In the genomic region with DNA sequence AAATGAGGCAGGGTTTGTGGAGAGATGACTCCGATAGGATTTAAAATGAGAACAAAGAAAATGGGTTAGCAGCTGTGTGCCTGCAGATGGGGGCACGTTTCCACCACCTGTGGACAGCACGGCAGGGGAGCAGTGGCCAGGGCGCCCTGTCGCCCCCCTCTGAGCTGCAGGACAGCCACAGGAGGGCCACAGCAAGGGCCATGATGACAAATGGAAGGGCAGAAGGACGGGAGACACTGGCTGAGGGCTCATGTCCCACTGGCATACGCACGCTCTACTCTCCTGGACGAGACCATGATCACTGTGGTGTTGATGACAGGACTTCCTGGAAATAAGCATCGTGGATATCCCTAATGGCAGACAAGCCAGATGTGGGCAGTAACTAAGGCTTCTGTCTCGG, we compare ENCODE assay signal across 18 cellular contexts.
DNase-seq lines count a peak whose midpoint lies in the region; FAIRE-seq and TF ChIP-seq lines count a peak whose summit lies in the region.
"Had no signal": no experiment of that assay in that cellular context is flagged by ENCODE, and none has a peak within 500 bp of the region (broad histone marks: within the 10 kb centered on the region; RNA-seq: fewer than 3 reads in every experiment).

No MANE protein-coding gene starts in this region.

- CTCF ChIA-PET in RWPE1 (lab: Yijun Ruan, JAX): no interaction called here
- CTCF ChIA-PET in activated CD4-positive, alpha-beta memory T cell treated with anti-CD3 and anti-CD28 coated beads, Interleukin-2, amount 10 ng/mL, durations not matched to agents 7 days and 5 days (lab: Charles Lee): no interaction called here

- intact Hi-C loops in CD14-positive monocyte (cut with micrococcal nuclease): loop anchor here in 1 of 2 donors (10.0 kb wide), 1 partner anchor 142 kb away; no protein-coding TSS in a partner anchor
- intact Hi-C loops in esophagus squamous epithelium (cut with DNase I): no loop called here

- peaks cover 0 to 3% (median 0%) of the 10 kb centered on the region in 7 donors for H3K9me3 Mint-ChIP-seq in CD14-positive monocyte
- no peaks in the 10 kb centered on the region for H3K9me3 Mint-ChIP-seq in osteocyte (ENCODE audit: unreplicated experiment)
- no peaks in the 10 kb centered on the region for H3K9me3 Mint-ChIP-seq in activated CD4-positive, alpha-beta memory T cell treated with anti-CD3 and anti-CD28 coated beads, Interleukin-2, amount 10 ng/mL, durations not matched to agents 7 days and 5 days
- H3K9me3 Mint-ChIP-seq: activated naive CD4-positive, alpha-beta T cell treated with anti-CD3 and anti-CD28 coated beads for 36 hours; effector memory CD8-positive, alpha-beta T cell; T-cell had no signal

- peaks cover 31% of the 10 kb centered on the region for H3K4me1 Mint-ChIP-seq in CD14-positive monocyte
- peaks cover 8% of the 10 kb centered on the region for H3K4me1 Mint-ChIP-seq in osteocyte (ENCODE audit: unreplicated experiment)
- peaks cover 2% of the 10 kb centered on the region for H3K4me1 Mint-ChIP-seq in activated CD4-positive, alpha-beta memory T cell treated with anti-CD3 and anti-CD28 coated beads, Interleukin-2, amount 10 ng/mL, durations not matched to agents 7 days and 5 days

- peaks cover 21 to 44% of the 10 kb centered on the region in 2 donors for H3K36me3 Mint-ChIP-seq in CD14-positive monocyte
- peaks cover 27% of the 10 kb centered on the region for H3K36me3 Mint-ChIP-seq in osteocyte (ENCODE audit: unreplicated experiment)
- peaks cover 11% of the 10 kb centered on the region for H3K36me3 Mint-ChIP-seq in activated CD4-positive, alpha-beta memory T cell treated with anti-CD3 and anti-CD28 coated beads, Interleukin-2, amount 10 ng/mL, durations not matched to agents 7 days and 5 days (ENCODE audit: low read depth)

- H3K36me3 ChIP-seq in esophagus squamous epithelium: peaks cover 0 to 35% (median 0%) of the 10 kb centered on the region in 3 donors
- H3K36me3 ChIP-seq: breast epithelium had no signal

- DNase-seq in CD14-positive monocyte (ENCODE audit: low spot score) (no peak), RWPE1 (ENCODE audit: low spot score) (no peak), esophagus squamous epithelium (lab: John Stamatoyannopoulos, UW) (no peak), osteocyte (ENCODE audit: extremely low spot score, unreplicated experiment) (no peak), OCI-M1 (lab: John Stamatoyannopoulos, UW) (no peak), retina (no peak), urothelium cell line (ENCODE audit: low spot score) (no peak)
- no peak for DNase-seq in activated CD4-positive, alpha-beta memory T cell treated with anti-CD3 and anti-CD28 coated beads, Interleukin-2, amount 10 ng/mL, durations not matched to agents 7 days and 5 days
- DNase-seq: activated naive CD4-positive, alpha-beta T cell treated with anti-CD3 and anti-CD28 coated beads for 36 hours; AML-193; effector memory CD8-positive, alpha-beta T cell; foreskin keratinocyte; NCI-H1105; NCI-H2227 treated with DMSO at 0.1 percent for 48 hours; stimulated activated naive CD4-positive, alpha-beta T cell treated with Interleukin-2 at 50 U/mL for 16 hours; T-cell had no signal

- no peaks in the 10 kb centered on the region for H3K27me3 ChIP-seq in esophagus squamous epithelium
- H3K27me3 ChIP-seq: breast epithelium, foreskin keratinocyte had no signal

- no peaks in the 10 kb centered on the region for H3K9me3 ChIP-seq in esophagus squamous epithelium
- H3K9me3 ChIP-seq: breast epithelium had no signal

- H3K27ac ChIP-seq in RWPE1: peak overlapping the region; percentile 15; the same call in 1 of the 2 replicates
- H3K27ac ChIP-seq in esophagus squamous epithelium: peak overlapping the region; percentile 60 to 92 (median 78)
- H3K27ac ChIP-seq: foreskin keratinocyte had no signal

- WGBS in esophagus squamous epithelium, 2 donors: 92 to 94% methylated on average over 10 of the region's 11 CpGs

- no peaks in the 10 kb centered on the region for H3K27me3 Mint-ChIP-seq in CD14-positive monocyte (ENCODE audit: low read depth in 3 of 3)
- no peaks in the 10 kb centered on the region for H3K27me3 Mint-ChIP-seq in osteocyte (ENCODE audit: unreplicated experiment)
- H3K27me3 Mint-ChIP-seq in activated CD4-positive, alpha-beta memory T cell treated with anti-CD3 and anti-CD28 coated beads, Interleukin-2, amount 10 ng/mL, durations not matched to agents 7 days and 5 days: no peaks in the 10 kb centered on the region
- H3K27me3 Mint-ChIP-seq: effector memory CD8-positive, alpha-beta T cell; T-cell had no signal

- H3K4me3 Mint-ChIP-seq in CD14-positive monocyte (peak overlapping the region in 1 of 2 donors; percentile 12), osteocyte (ENCODE audit: unreplicated experiment) (no peak overlapping the region)
- no peak overlapping the region for H3K4me3 Mint-ChIP-seq in activated CD4-positive, alpha-beta memory T cell treated with anti-CD3 and anti-CD28 coated beads, Interleukin-2, amount 10 ng/mL, durations not matched to agents 7 days and 5 days
- H3K4me3 Mint-ChIP-seq: activated naive CD4-positive, alpha-beta T cell treated with anti-CD3 and anti-CD28 coated beads for 36 hours; T-cell had no signal

- H3K27ac Mint-ChIP-seq in CD14-positive monocyte (peak overlapping the region; percentile 95 to 98 (median 98)), osteocyte (ENCODE audit: unreplicated experiment) (peak overlapping the region; percentile 31)
- no peak overlapping the region for H3K27ac Mint-ChIP-seq in activated CD4-positive, alpha-beta memory T cell treated with anti-CD3 and anti-CD28 coated beads, Interleukin-2, amount 10 ng/mL, durations not matched to agents 7 days and 5 days
- H3K27ac Mint-ChIP-seq: activated naive CD4-positive, alpha-beta T cell treated with anti-CD3 and anti-CD28 coated beads for 36 hours had no signal

- no peak overlapping the region for H3K4me3 ChIP-seq in esophagus squamous epithelium
- H3K4me3 ChIP-seq: skin epidermis had no signal

- no peak for FAIRE-seq in urothelium cell line (lab: Jason Lieb, UNC)

- H3K4me1 ChIP-seq in esophagus squamous epithelium: peaks cover 0 to 22% (median 8%) of the 10 kb centered on the region in 3 donors
- H3K4me1 ChIP-seq: breast epithelium had no signal

- no peak for TF ChIP-seq POLR2A in esophagus squamous epithelium (IDR thresholded peaks at IDR 0.05)

- POLR2A ChIA-PET in RWPE1 (lab: Yijun Ruan, JAX; ENCODE audit: low non-redundant PET): no interaction called here
- POLR2A ChIA-PET in activated CD4-positive, alpha-beta memory T cell treated with anti-CD3 and anti-CD28 coated beads, Interleukin-2, amount 10 ng/mL, durations not matched to agents 7 days and 5 days (lab: Charles Lee): no interaction called here

- no peak for TF ChIP-seq CTCF in CD14-positive monocyte (IDR thresholded peaks at IDR 0.05)
- no peak for TF ChIP-seq CTCF in RWPE1 (conservative IDR thresholded peaks at IDR 0.05; ENCODE audit: low read depth)
- TF ChIP-seq CTCF in esophagus squamous epithelium (IDR thresholded peaks at IDR 0.05): no peak
- no peak for TF ChIP-seq CTCF in osteocyte (IDR thresholded peaks at IDR 0.05)
